In the genomic region with DNA sequence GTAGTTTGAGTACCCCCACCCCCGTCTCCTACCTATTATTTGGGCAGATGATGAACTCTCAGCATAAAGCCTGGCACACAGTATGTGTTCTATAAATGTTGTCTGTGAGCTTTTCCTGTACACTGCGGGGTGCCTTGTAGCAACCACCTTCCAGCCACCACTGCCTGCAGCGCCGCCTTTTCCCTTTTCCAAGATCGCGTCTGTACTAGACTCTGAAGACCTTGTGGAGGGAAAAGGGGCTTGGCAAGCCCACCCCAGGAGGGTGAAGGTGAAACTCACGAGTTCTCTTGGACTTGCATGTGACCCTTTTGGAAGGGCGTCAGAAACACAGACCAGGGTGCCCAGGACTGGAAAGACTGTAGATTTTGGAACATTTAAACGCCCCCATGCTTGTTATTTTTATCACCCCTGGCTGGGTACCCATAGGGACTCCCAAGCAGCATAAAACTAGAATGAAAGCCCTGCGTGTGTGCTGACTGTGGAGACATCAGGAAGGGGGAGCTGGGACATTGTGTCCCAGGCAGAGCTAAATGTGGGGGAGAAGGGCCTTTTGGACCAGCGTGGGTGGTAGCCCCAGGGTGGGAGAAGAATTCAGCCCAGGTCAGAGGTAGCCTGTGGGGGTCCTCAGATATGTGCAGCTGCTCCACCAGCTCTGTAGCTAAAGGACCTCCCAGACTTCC, we compare ENCODE assay signal across 8 cellular contexts. TPM values are rescaled to one million over a fixed set of nuclear protein-coding genes. Genes with fewer than 3 reads are reported as not detected.
DNase-seq lines count a peak whose midpoint lies in the region; ATAC-seq and TF ChIP-seq lines count a peak whose summit lies in the region.

No MANE protein-coding gene starts in this region.

- H3K9ac ChIP-seq in SK-N-MC (ENCODE audit: insufficient read length), result peak overlapping the region; percentile 66

- H3K27me3 Mint-ChIP-seq in progenitor cell of endocrine pancreas, result no peaks in the 10 kb centered on the region

- H3K36me3 ChIP-seq in SK-N-MC (ENCODE audit: insufficient read depth, low read length), result peaks cover 4% of the 10 kb centered on the region; the same call in 1 of the 2 replicates

- H3K36me3 Mint-ChIP-seq in progenitor cell of endocrine pancreas (ENCODE audit: insufficient read depth), result peaks cover 1% of the 10 kb centered on the region

- H3K4me3 ChIP-seq in SK-N-MC (peak overlapping the region; percentile 85), fibroblast of villous mesenchyme (ENCODE audit: low read depth, low read length) (peak overlapping the region; percentile 72)

- DNase-seq in G401 (ENCODE audit: low spot score) (peak; percentile 49), SK-N-MC (ENCODE audit: low read depth, low spot score) (no peak), fibroblast of villous mesenchyme (ENCODE audit: low read depth) (no peak), progenitor cell of endocrine pancreas (ENCODE audit: low spot score, unreplicated experiment) (no peak), islet precursor cell (no peak)
- no peak for DNase-seq in stimulated activated CD4-positive, alpha-beta T cell treated with anti-CD3 and anti-CD28 coated beads, Interleukin-15, amount 100 ng/mL, for 24 hours

- in situ Hi-C loops in G401 (cut with HindIII; ENCODE audit: low sequenced_read_pairs), result no loop called here

- H3K27ac ChIP-seq in SK-N-MC, result peak overlapping the region; percentile 86

- no peaks in the 10 kb centered on the region for H3K9me3 ChIP-seq in SK-N-MC (ENCODE audit: low read depth, low read length)

- ATAC-seq in HG02840 (IDR thresholded peaks at IDR 0.05; ENCODE audit: low FRiP score, unreplicated experiment), result no peak
- no peak for ATAC-seq in GM21576 (IDR thresholded peaks at IDR 0.05; ENCODE audit: unreplicated experiment)

- H3K9me3 Mint-ChIP-seq in progenitor cell of endocrine pancreas (ENCODE audit: low read depth), result no peaks in the 10 kb centered on the region

- peaks cover 9% of the 10 kb centered on the region for H3K4me1 Mint-ChIP-seq in progenitor cell of endocrine pancreas (ENCODE audit: low read depth)

- TF ChIP-seq CTCF in fibroblast of villous mesenchyme (IDR thresholded peaks at IDR 0.05; ENCODE audit: insufficient read depth, low read depth, low read length) (no peak), progenitor cell of endocrine pancreas (IDR thresholded peaks at IDR 0.05; ENCODE audit: unreplicated experiment) (no peak)

- peak overlapping the region; percentile 88 for H3K4me3 Mint-ChIP-seq in progenitor cell of endocrine pancreas (ENCODE audit: low read depth)

- H3K27ac Mint-ChIP-seq in progenitor cell of endocrine pancreas, result peak overlapping the region; percentile 97

RNA-seq across cellular contexts. Expression of gene BAK1, which starts 8.3 kb away (rescaled TPM):
- total RNA-seq in G401 (2014; rRNA removed; shearing (Covaris generic)), result 200 and 209 TPM in 2 replicates
- total RNA-seq in fibroblast of villous mesenchyme (20.0 and 30.7 TPM in 2 replicates), progenitor cell of endocrine pancreas (21.0 and 22.4 TPM in 2 replicates)

RNA-seq across cellular contexts. Expression of gene ITPR3, which starts 49.3 kb away (rescaled TPM):
- total RNA-seq in G401 (2014; rRNA removed; shearing (Covaris generic)), result 66.0 and 67.9 TPM in 2 replicates
- total RNA-seq in fibroblast of villous mesenchyme, result 15.1 and 20.6 TPM in 2 replicates
- total RNA-seq in progenitor cell of endocrine pancreas, result 28.3 and 30.4 TPM in 2 replicates
